30 cellular contexts compared by ENCODE assay signal in the genomic region with DNA sequence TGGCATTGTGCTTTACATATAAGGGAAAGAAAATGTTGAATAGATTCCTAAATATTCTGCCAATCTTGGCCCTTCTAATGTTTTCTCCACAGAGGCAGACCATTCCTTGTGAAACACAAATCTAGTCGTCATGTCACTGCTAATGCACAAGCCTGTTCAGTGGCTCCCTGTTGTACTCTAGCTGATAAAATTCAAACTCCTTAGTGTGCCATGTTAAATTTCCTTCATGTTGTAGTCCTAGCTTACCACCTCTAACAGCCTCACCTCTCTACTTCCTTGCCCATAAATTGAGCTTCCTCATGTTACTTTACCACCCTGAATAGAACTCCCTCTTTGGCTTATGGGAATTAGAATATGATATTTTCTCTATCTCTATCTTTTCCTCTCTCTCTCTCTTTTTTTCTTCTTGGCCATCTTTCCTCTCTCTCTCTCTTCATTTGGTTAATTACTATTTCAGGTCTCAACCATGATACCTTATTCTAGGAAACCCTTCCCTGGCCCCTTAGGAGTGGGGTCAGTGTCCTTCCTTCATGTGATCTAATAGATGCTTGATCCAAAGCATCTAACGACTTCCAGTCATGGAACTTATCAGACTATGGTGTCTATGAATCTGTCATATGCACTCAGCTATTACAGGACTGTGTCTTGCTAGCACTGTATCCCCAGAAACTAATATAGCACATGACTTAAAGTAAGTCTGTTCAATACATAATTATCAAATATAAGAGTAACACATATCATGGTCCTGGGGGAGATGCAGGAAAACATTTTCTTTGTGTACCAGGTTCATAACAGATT. TPM values are rescaled to one million over a fixed set of nuclear protein-coding genes. Genes with fewer than 3 reads are reported as not detected.
DNase-seq lines count a peak whose midpoint lies in the region; ATAC-seq and TF ChIP-seq lines count a peak whose summit lies in the region.
"Had no signal": no experiment of that assay in that cellular context is flagged by ENCODE, and none has a peak within 500 bp of the region (broad histone marks: within the 10 kb centered on the region; RNA-seq: fewer than 3 reads in every experiment).

No MANE protein-coding gene starts in this region.

- H3K4me1 Mint-ChIP-seq in activated CD8-positive, alpha-beta T cell treated with anti-CD3 and anti-CD28 coated beads, Interleukin-2, amount 10 ng/mL, durations not matched to agents 7 days and 5 days (ENCODE audit: low read depth), result no peaks in the 10 kb centered on the region
- no peaks in the 10 kb centered on the region for H3K4me1 Mint-ChIP-seq in activated CD8-positive, alpha-beta memory T cell treated with anti-CD3 and anti-CD28 coated beads, Interleukin-2, amount 10 ng/mL, durations not matched to agents 7 days and 5 days
- H3K4me1 Mint-ChIP-seq: naive thymus-derived CD4-positive, alpha-beta T cell had no signal

- no peak overlapping the region for H3K4me3 Mint-ChIP-seq in activated CD8-positive, alpha-beta T cell treated with anti-CD3 and anti-CD28 coated beads, Interleukin-2, amount 10 ng/mL, durations not matched to agents 7 days and 5 days
- H3K4me3 Mint-ChIP-seq in activated CD8-positive, alpha-beta memory T cell treated with anti-CD3 and anti-CD28 coated beads, Interleukin-2, amount 10 ng/mL, durations not matched to agents 7 days and 5 days, result no peak overlapping the region
- H3K4me3 Mint-ChIP-seq: CD8-positive, alpha-beta T cell; naive thymus-derived CD4-positive, alpha-beta T cell had no signal

- ATAC-seq in left lobe of liver (peak; percentile 17), psoas muscle (peak in 2 of 4 donors; percentile 19 to 46)
- no peak for ATAC-seq in activated CD8-positive, alpha-beta T cell treated with anti-CD3 and anti-CD28 coated beads, Interleukin-2, amount 10 ng/mL, durations not matched to agents 7 days and 5 days
- no peak for ATAC-seq in activated CD8-positive, alpha-beta memory T cell treated with anti-CD3 and anti-CD28 coated beads, Interleukin-2, amount 10 ng/mL, durations not matched to agents 7 days and 5 days
- ATAC-seq: activated naive CD4-positive, alpha-beta T cell treated with anti-CD3 and anti-CD28 coated beads, Interleukin-2, amount 50 U/mL, for 72 hours; CD8-positive, alpha-beta T cell; left lung; naive thymus-derived CD4-positive, alpha-beta T cell had no signal

- peak; percentile 23 for DNase-seq in HT-29 (ENCODE audit: low spot score)
- DNase-seq in left lobe of liver (ENCODE audit: low spot score), result no peak
- no peak for DNase-seq in psoas muscle
- DNase-seq in stimulated activated CD4-positive, alpha-beta T cell treated with anti-CD3 and anti-CD28 coated beads, Interleukin-12 subunit alpha, Interleukin-12 subunit beta, amount 100 ng/mL, for 4 hours, result no peak
- DNase-seq in activated CD8-positive, alpha-beta T cell treated with anti-CD3 and anti-CD28 coated beads, Interleukin-2, amount 10 ng/mL, durations not matched to agents 7 days and 5 days, result no peak
- no peak for DNase-seq in activated CD8-positive, alpha-beta memory T cell treated with anti-CD3 and anti-CD28 coated beads, Interleukin-2, amount 10 ng/mL, durations not matched to agents 7 days and 5 days
- no peak for DNase-seq in cerebellum (ENCODE audit: low spot score)
- DNase-seq: activated CD4-positive, alpha-beta T cell treated with anti-CD3 and anti-CD28 coated beads for 4 hours; activated T-cell treated with anti-CD3 and anti-CD28 coated beads for 4 hours; aorta; BE2C; CD8-positive, alpha-beta T cell; DMS153; effector memory CD4-positive, alpha-beta T cell; H7; left lung; naive thymus-derived CD4-positive, alpha-beta T cell; NCI-H1436 treated with DMSO at 0.1 percent for 48 hours; NCI-H226; SIG-M5; spleen; T-helper 9 cell; tibial artery; WERI-Rb-1 had no signal

- H3K4me1 ChIP-seq in psoas muscle, result peaks cover 8% of the 10 kb centered on the region
- H3K4me1 ChIP-seq: BE2C had no signal

- 29 to 51% (median 32%) methylated on average over 2 of the region's 2 CpGs for WGBS in psoas muscle, 3 donors

- H3K36me3 Mint-ChIP-seq in activated CD8-positive, alpha-beta T cell treated with anti-CD3 and anti-CD28 coated beads, Interleukin-2, amount 10 ng/mL, durations not matched to agents 7 days and 5 days (ENCODE audit: low read depth), result no peaks in the 10 kb centered on the region
- no peaks in the 10 kb centered on the region for H3K36me3 Mint-ChIP-seq in activated CD8-positive, alpha-beta memory T cell treated with anti-CD3 and anti-CD28 coated beads, Interleukin-2, amount 10 ng/mL, durations not matched to agents 7 days and 5 days
- H3K36me3 Mint-ChIP-seq: activated naive CD4-positive, alpha-beta T cell treated with anti-CD3 and anti-CD28 coated beads, Interleukin-2, amount 50 U/mL, for 72 hours; CD8-positive, alpha-beta T cell; naive thymus-derived CD4-positive, alpha-beta T cell had no signal

- no peaks in the 10 kb centered on the region for H3K9me3 ChIP-seq in psoas muscle
- H3K9me3 ChIP-seq: BE2C, left lung, spleen, tibial artery had no signal

- H3K36me3 ChIP-seq in psoas muscle (ENCODE audit: insufficient read depth in 1 of 2, low read depth in 1 of 2), result no peaks in the 10 kb centered on the region
- H3K36me3 ChIP-seq: BE2C, cardiac muscle cell, left lung, spleen, tibial artery, WERI-Rb-1 had no signal

- no peak overlapping the region for H3K27ac Mint-ChIP-seq in activated CD8-positive, alpha-beta T cell treated with anti-CD3 and anti-CD28 coated beads, Interleukin-2, amount 10 ng/mL, durations not matched to agents 7 days and 5 days
- H3K27ac Mint-ChIP-seq in activated CD8-positive, alpha-beta memory T cell treated with anti-CD3 and anti-CD28 coated beads, Interleukin-2, amount 10 ng/mL, durations not matched to agents 7 days and 5 days, result no peak overlapping the region
- H3K27ac Mint-ChIP-seq: activated naive CD4-positive, alpha-beta T cell treated with anti-CD3 and anti-CD28 coated beads, Interleukin-2, amount 50 U/mL, for 72 hours; CD8-positive, alpha-beta T cell; naive thymus-derived CD4-positive, alpha-beta T cell had no signal

- POLR2A ChIA-PET in activated CD8-positive, alpha-beta T cell treated with anti-CD3 and anti-CD28 coated beads, Interleukin-2, amount 10 ng/mL, durations not matched to agents 7 days and 5 days (lab: Charles Lee), result no interaction called here

- CTCF ChIA-PET in activated CD8-positive, alpha-beta T cell treated with anti-CD3 and anti-CD28 coated beads, Interleukin-2, amount 10 ng/mL, durations not matched to agents 7 days and 5 days (lab: Charles Lee), result no interaction called here
- CTCF ChIA-PET in activated CD8-positive, alpha-beta memory T cell treated with anti-CD3 and anti-CD28 coated beads, Interleukin-2, amount 10 ng/mL, durations not matched to agents 7 days and 5 days (lab: Charles Lee), result no interaction called here

- H3K4me3 ChIP-seq in psoas muscle, result no peak overlapping the region
- H3K4me3 ChIP-seq: cardiac muscle cell, coronary artery, left lung, spleen, tibial artery had no signal

- H3K27ac ChIP-seq in 22Rv1 (peak overlapping the region; percentile 61), psoas muscle (peak overlapping the region; percentile 13)
- H3K27ac ChIP-seq: cardiac muscle cell, coronary artery, HL-60, KMS-11, left lung, spleen, tibial artery, WERI-Rb-1 had no signal

- TF ChIP-seq CTCF in 22Rv1 (IDR thresholded peaks at IDR 0.05), result no peak
- TF ChIP-seq CTCF in psoas muscle (IDR thresholded peaks at IDR 0.05), result no peak

- intact Hi-C loops in psoas muscle (cut with DNase I), result no loop called here

- no peaks in the 10 kb centered on the region for H3K27me3 ChIP-seq in psoas muscle (ENCODE audit: insufficient read depth in 3 of 3, low read length in 2 of 3)
- H3K27me3 ChIP-seq: BE2C, cardiac muscle cell, left lung, spleen, tibial artery had no signal

- no peaks in the 10 kb centered on the region for H3K9me3 Mint-ChIP-seq in activated CD8-positive, alpha-beta T cell treated with anti-CD3 and anti-CD28 coated beads, Interleukin-2, amount 10 ng/mL, durations not matched to agents 7 days and 5 days (ENCODE audit: insufficient read depth)
- no peaks in the 10 kb centered on the region for H3K9me3 Mint-ChIP-seq in activated CD8-positive, alpha-beta memory T cell treated with anti-CD3 and anti-CD28 coated beads, Interleukin-2, amount 10 ng/mL, durations not matched to agents 7 days and 5 days (ENCODE audit: low read depth)
- H3K9me3 Mint-ChIP-seq: activated naive CD4-positive, alpha-beta T cell treated with anti-CD3 and anti-CD28 coated beads, Interleukin-2, amount 50 U/mL, for 72 hours; CD8-positive, alpha-beta T cell; naive thymus-derived CD4-positive, alpha-beta T cell had no signal

- H3K27me3 Mint-ChIP-seq in activated CD8-positive, alpha-beta T cell treated with anti-CD3 and anti-CD28 coated beads, Interleukin-2, amount 10 ng/mL, durations not matched to agents 7 days and 5 days (ENCODE audit: low read depth), result no peaks in the 10 kb centered on the region
- H3K27me3 Mint-ChIP-seq in activated CD8-positive, alpha-beta memory T cell treated with anti-CD3 and anti-CD28 coated beads, Interleukin-2, amount 10 ng/mL, durations not matched to agents 7 days and 5 days, result peaks cover 3% of the 10 kb centered on the region

RNA-seq across cellular contexts. Expression of gene ALDH1A1, which starts 31.5 kb away (rescaled TPM):
- 329 and 383 TPM in 2 replicates for total RNA-seq in HT-29 (2014; rRNA removed; shearing (Covaris generic))
- total RNA-seq in left lobe of liver, result 527 TPM
- total RNA-seq in psoas muscle, result 10 to 100 TPM; 14.1 to 57.0 (median 31.7) TPM
- polyA plus RNA-seq in psoas muscle, result 10 to 100 TPM in 2 of 3 donors, 1 to 10 TPM in 1; 7.0 to 21.0 (median 15.0) TPM
- not detected for total RNA-seq in activated CD8-positive, alpha-beta T cell treated with anti-CD3 and anti-CD28 coated beads, Interleukin-2, amount 10 ng/mL, durations not matched to agents 7 days and 5 days
- not detected for total RNA-seq in activated CD8-positive, alpha-beta memory T cell treated with anti-CD3 and anti-CD28 coated beads, Interleukin-2, amount 10 ng/mL, durations not matched to agents 7 days and 5 days
- 2.5 TPM for total RNA-seq in cerebellum
- total RNA-seq: CD8-positive, alpha-beta T cell had no signal
- polyA plus RNA-seq: naive thymus-derived CD4-positive, alpha-beta T cell had no signal
